ENCODE assay signal across 8 cellular contexts in the genomic region with DNA sequence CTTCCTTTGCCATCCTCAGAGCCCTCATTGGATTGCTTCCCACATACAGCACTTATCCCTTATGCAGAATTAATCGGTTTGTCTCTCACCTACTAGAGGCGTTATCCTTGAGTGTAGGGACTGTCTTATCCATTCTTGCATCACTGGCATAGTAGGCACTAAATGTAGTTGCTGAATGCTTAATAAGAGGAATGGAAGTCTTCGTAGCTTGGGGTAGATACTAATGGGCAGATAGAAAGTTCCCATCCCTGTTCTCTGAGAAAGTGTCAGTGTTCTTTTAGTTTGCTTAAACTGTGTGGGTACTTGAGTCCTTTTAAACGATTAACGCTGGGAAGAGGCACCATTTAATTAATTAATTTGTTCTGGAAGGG. TPM values are rescaled to one million over a fixed set of nuclear protein-coding genes. Genes with fewer than 3 reads are reported as not detected.
DNase-seq lines count a peak whose midpoint lies in the region; ATAC-seq, FAIRE-seq and TF ChIP-seq lines count a peak whose summit lies in the region.

No MANE protein-coding gene starts in this region.

- H3K9me3 Mint-ChIP-seq in astrocyte (ENCODE audit: unreplicated experiment) = no peaks in the 10 kb centered on the region

- H3K27ac Mint-ChIP-seq in astrocyte (ENCODE audit: unreplicated experiment) = peak overlapping the region; percentile 93

- H3K27me3 Mint-ChIP-seq in astrocyte (ENCODE audit: low read depth, unreplicated experiment) = no peaks in the 10 kb centered on the region

- H3K9ac ChIP-seq in astrocyte (ENCODE audit: low read length) = peak overlapping the region; percentile 92
- H3K9ac ChIP-seq in muscle layer of colon (ENCODE audit: low read length) = peak overlapping the region; percentile 98

- H3K4me3 ChIP-seq in left ventricle myocardium inferior = peak overlapping the region; percentile 90
- no peak overlapping the region for H3K4me3 ChIP-seq in astrocyte (ENCODE audit: insufficient read depth, low read depth, low read length)
- H3K4me3 ChIP-seq in muscle layer of colon (ENCODE audit: low read depth in 1 of 2, low read length in 2 of 2) = peak overlapping the region; percentile 91 to 93
- H3K4me3 ChIP-seq in vagina = peak overlapping the region; percentile 74 to 94

- H3K79me2 ChIP-seq in astrocyte (ENCODE audit: insufficient read depth, low read length) = peaks cover 53% of the 10 kb centered on the region

- intact Hi-C loops in left ventricle myocardium inferior (cut with micrococcal nuclease) (no loop called here), left cardiac atrium (cut with DNase I) (loop anchor here in 1 of 2 donors (5.0 to 10.0 kb wide), 2 partner anchors 35 to 137 kb away; no protein-coding TSS in a partner anchor), vagina (cut with DNase I) (loop anchor here (5.0 kb wide), 2 partner anchors 35 to 175 kb away; no protein-coding TSS in a partner anchor)

- TF ChIP-seq POLR2A in vagina (IDR thresholded peaks at IDR 0.05) = no peak

- H3K9me3 ChIP-seq in left ventricle myocardium inferior (replicated peaks) = no peaks in the 10 kb centered on the region
- H3K9me3 ChIP-seq in astrocyte (ENCODE audit: insufficient read depth, low read depth, low read length) = no peaks in the 10 kb centered on the region
- H3K9me3 ChIP-seq in muscle layer of colon (ENCODE audit: low read length) = no peaks in the 10 kb centered on the region
- H3K9me3 ChIP-seq in vagina = no peaks in the 10 kb centered on the region

- peaks cover 9% of the 10 kb centered on the region for H4K20me1 ChIP-seq in astrocyte (ENCODE audit: insufficient read depth, low read length)

- H3K36me3 ChIP-seq in left ventricle myocardium inferior (no peaks in the 10 kb centered on the region), astrocyte (ENCODE audit: insufficient read depth, low read length) (no peaks in the 10 kb centered on the region), muscle layer of colon (ENCODE audit: insufficient read depth, low read length) (no peaks in the 10 kb centered on the region), vagina (no peaks in the 10 kb centered on the region)

- peak overlapping the region; percentile 90 for H3K4me3 Mint-ChIP-seq in astrocyte (ENCODE audit: unreplicated experiment)

- H3K27ac ChIP-seq in left ventricle myocardium inferior (replicated peaks) (peak overlapping the region; percentile 99), astrocyte (ENCODE audit: low read depth, low read length) (peak overlapping the region; percentile 93), muscle layer of colon (ENCODE audit: low read depth, low read length) (peak overlapping the region; percentile 94), vagina (peak overlapping the region; percentile 98)

- peaks cover 24% of the 10 kb centered on the region for H3K4me1 Mint-ChIP-seq in astrocyte (ENCODE audit: low read depth, unreplicated experiment)

- peak overlapping the region; percentile 77 for H3K4me2 ChIP-seq in astrocyte (ENCODE audit: low read length)

- no peak for FAIRE-seq in astrocyte (lab: Jason Lieb, UNC)

- TF ChIP-seq CTCF in left ventricle myocardium inferior (IDR thresholded peaks at IDR 0.05; ENCODE audit: borderline replicate concordance) (no peak), astrocyte (IDR thresholded peaks at IDR 0.05; ENCODE audit: insufficient read depth, low read depth, low read length) (no peak), vagina (IDR thresholded peaks at IDR 0.05) (no peak)

- H3K36me3 Mint-ChIP-seq in astrocyte (ENCODE audit: low read depth, unreplicated experiment) = peaks cover 3% of the 10 kb centered on the region

- no peak for ATAC-seq in left cardiac atrium
- no peak for ATAC-seq in HG02571 (IDR thresholded peaks at IDR 0.05; ENCODE audit: unreplicated experiment)
- no peak for ATAC-seq in GM21526 (IDR thresholded peaks at IDR 0.05; ENCODE audit: low FRiP score, unreplicated experiment)

- H2AFZ ChIP-seq in astrocyte (ENCODE audit: low read depth, low read length) = no peak overlapping the region

- DNase-seq in left ventricle myocardium inferior (no peak), left cardiac atrium (no peak), astrocyte (ENCODE audit: low read depth) (no peak), vagina (ENCODE audit: extremely low spot score in 2 of 2) (no peak), ureter (ENCODE audit: low spot score) (no peak)

- H3K27me3 ChIP-seq in left ventricle myocardium inferior (ENCODE audit: low read depth) (no peaks in the 10 kb centered on the region), astrocyte (ENCODE audit: insufficient read depth, low read length) (no peaks in the 10 kb centered on the region), muscle layer of colon (ENCODE audit: control insufficient read depth in 1 of 2, insufficient read depth in 2 of 2, low read length in 2 of 2) (no peaks in the 10 kb centered on the region), vagina (no peaks in the 10 kb centered on the region)

- H3K4me1 ChIP-seq in left ventricle myocardium inferior (peaks cover 72% of the 10 kb centered on the region), astrocyte (ENCODE audit: insufficient read depth, low read length) (peaks cover 24% of the 10 kb centered on the region), muscle layer of colon (ENCODE audit: insufficient read depth, low read length) (peaks cover 32% of the 10 kb centered on the region), vagina (peaks cover 35% of the 10 kb centered on the region)

RNA-seq across cellular contexts. Expression of gene MBNL1, which starts 1.4 kb away (rescaled TPM):
- 172 TPM for total RNA-seq in left ventricle myocardium inferior
- 100 to 1,000 TPM; 141 to 154 TPM for total RNA-seq in left cardiac atrium
- 89.1 and 93.1 TPM in 2 replicates for total RNA-seq in astrocyte
- 311 TPM for total RNA-seq in vagina
- 223 TPM for total RNA-seq in ureter
